Comparison of ENCODE assay signal across 1 cellular context in the genomic region with DNA sequence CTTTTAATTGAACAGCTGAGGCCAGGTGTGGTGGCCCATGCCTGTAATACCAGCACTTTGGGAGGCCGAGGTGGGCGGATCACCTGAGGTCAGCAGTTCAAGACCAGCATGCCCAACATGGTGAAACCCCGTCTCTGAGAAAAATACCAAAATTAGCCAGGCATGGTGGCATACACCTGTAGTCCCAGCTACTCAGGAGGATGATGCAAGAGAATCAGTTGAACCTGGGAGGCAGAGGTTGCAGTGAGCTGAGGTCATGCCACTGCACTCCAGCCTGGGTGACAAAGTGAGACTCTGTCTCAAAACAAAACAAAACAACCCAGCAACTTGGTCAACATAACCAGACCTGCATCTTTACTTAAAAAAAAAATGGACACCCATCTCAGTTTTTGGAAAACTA. TPM values are rescaled to one million over a fixed set of nuclear protein-coding genes. Genes with fewer than 3 reads are reported as not detected.
"Had no signal": no experiment of that assay in that cellular context is flagged by ENCODE, and none has a peak within 500 bp of the region (broad histone marks: within the 10 kb centered on the region; RNA-seq: fewer than 3 reads in every experiment).

No MANE protein-coding gene starts in this region.

RNA-seq across cellular contexts. Expression of gene SRRM5, which starts 24.9 kb away (rescaled TPM):
- total RNA-seq: frontal cortex had no signal
